ENCODE assay signal across 8 cellular contexts in genomic region chr19:41531438-41532311, GRCh38. TPM values are rescaled to one million over a fixed set of nuclear protein-coding genes. Genes with fewer than 3 reads are reported as not detected.
DNase-seq lines count a peak whose midpoint lies in the region; ATAC-seq and TF ChIP-seq lines count a peak whose summit lies in the region.

No MANE protein-coding gene starts in this region.

- H3K36me3 ChIP-seq in gastrocnemius medialis = no peaks in the 10 kb centered on the region

- peaks cover 0 to 16% of the 10 kb centered on the region in 2 donors for H3K4me1 ChIP-seq in gastrocnemius medialis

- intact Hi-C loops in gastrocnemius medialis (cut with DNase I; ENCODE audit: low total_unique reads) = loop anchor here (10.0 kb wide), 1 partner anchor 87 kb away; the partner anchor contains the start of gene ERICH4

- H3K27ac ChIP-seq in gastrocnemius medialis = peak overlapping the region; percentile 61 to 77 (median 70)

- TF ChIP-seq POLR2A in gastrocnemius medialis (IDR thresholded peaks at IDR 0.05) = peak; percentile 69 to 92

- no peaks in the 10 kb centered on the region for H3K9me3 ChIP-seq in gastrocnemius medialis

- DNase-seq in NCI-H748 (lab: John Stamatoyannopoulos, UW; ENCODE audit: unreplicated experiment) (peak; percentile 22), NCI-H748 treated with DMSO at 0.1 percent for 48 hours (lab: John Stamatoyannopoulos, UW) (no peak), NOMO-1 (lab: John Stamatoyannopoulos, UW; ENCODE audit: unreplicated experiment in 2 of 2) (peak; percentile 95 to 99), fibroblast of the aortic adventitia (ENCODE audit: low read depth) (peak; percentile 56), gastrocnemius medialis (peak; percentile 56 to 69), NCI-H774 (lab: John Stamatoyannopoulos, UW) (no peak), T1000 (lab: John Stamatoyannopoulos, UW) (no peak)
- peak; percentile 79 for DNase-seq in activated T-cell treated with anti-CD3 and anti-CD28 coated beads, Interleukin-2, amount 50 U/mL, for 1 hour

- TF ChIP-seq CTCF in fibroblast of the aortic adventitia (IDR thresholded peaks at IDR 0.05; ENCODE audit: insufficient read depth, low read length) = no peak
- TF ChIP-seq CTCF in gastrocnemius medialis (IDR thresholded peaks at IDR 0.05 in 4 of 5, conservative IDR thresholded peaks at IDR 0.05 in 1 of 5) = no peak

- ATAC-seq in gastrocnemius medialis = peak; percentile 84 to 88

- H3K27me3 ChIP-seq in gastrocnemius medialis = no peaks in the 10 kb centered on the region

- in situ Hi-C loops in gastrocnemius medialis (cut with MboI; ENCODE audit: low sequenced_read_pairs in 4 of 4) = no loop called here

- H3K4me3 ChIP-seq in fibroblast of the aortic adventitia (ENCODE audit: low read depth, low read length) = no peak overlapping the region
- H3K4me3 ChIP-seq in gastrocnemius medialis = peak overlapping the region; percentile 6 to 40 (median 20)

RNA-seq across cellular contexts. Expression of gene CEACAM21, which starts 44.3 kb away (rescaled TPM):
- total RNA-seq in fibroblast of the aortic adventitia (ENCODE audit: low replicate concordance) (not detected in 2 replicates), gastrocnemius medialis (under 1 TPM in 1 of 4 donors, not detected in 3; 0.49 TPM)

Comparison
In these comparisons a context has a peak if more than half of its experiments do, and no peak if none do; other contexts are left out.
1. DNase-seq: peak in NCI-H748 (single experiment), NOMO-1 (2 of 2), activated T-cell treated with anti-CD3 and anti-CD28 coated beads, Interleukin-2, amount 50 U/mL, for 1 hour (single experiment), fibroblast of the aortic adventitia (single experiment) and gastrocnemius medialis (2 of 2); none in NCI-H748 treated with DMSO at 0.1 percent for 48 hours (single experiment), NCI-H774 (single experiment) and T1000 (single experiment).